Comparison of ENCODE assay signal across 21 cellular contexts in the genomic region with DNA sequence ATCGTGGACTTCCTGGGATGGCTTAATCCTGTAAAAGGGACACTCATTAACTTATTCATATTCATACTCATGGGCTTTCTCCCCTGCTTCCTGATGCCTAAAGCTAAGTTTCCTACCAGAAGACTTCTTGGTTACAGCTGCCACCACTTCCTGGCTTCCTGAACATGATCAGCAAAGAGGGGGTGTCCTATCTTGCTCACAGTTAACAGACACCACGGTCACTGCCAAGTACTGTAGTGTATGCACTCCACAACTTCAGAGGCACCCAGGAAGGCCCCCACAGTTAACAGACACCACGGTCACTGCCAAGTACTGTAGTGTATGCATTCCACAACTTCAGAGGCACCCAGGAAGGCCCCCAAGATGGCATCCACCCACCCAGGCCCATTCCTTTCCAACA.
A peak's percentile ranks its signal among the peaks of the same experiment; 100 is the strongest.
DNase-seq lines count a peak whose midpoint lies in the region; ATAC-seq and TF ChIP-seq lines count a peak whose summit lies in the region.
"Had no signal": no experiment of that assay in that cellular context is flagged by ENCODE, and none has a peak within 500 bp of the region (broad histone marks: within the 10 kb centered on the region; RNA-seq: fewer than 3 reads in every experiment).

No MANE protein-coding gene starts in this region.

- POLR2A ChIA-PET in HEK293 (lab: Yijun Ruan, JAX): no interaction called here

- H3K4me1 Mint-ChIP-seq in stimulated activated effector memory CD8-positive, alpha-beta T cell treated with anti-CD3 and anti-CD28 coated beads, Interleukin-12 subunit alpha, Interleukin-12 subunit beta, amount 100 ng/mL, for 72 hours: peaks cover 28% of the 10 kb centered on the region
- H3K4me1 Mint-ChIP-seq in natural killer cell: peaks cover 6 to 13% of the 10 kb centered on the region in 2 donors
- H3K4me1 Mint-ChIP-seq: B cell had no signal

- peak; percentile 74 for ATAC-seq in left ventricle myocardium superior
- peak; percentile 55 for ATAC-seq in stimulated activated effector memory CD8-positive, alpha-beta T cell treated with anti-CD3 and anti-CD28 coated beads, Interleukin-12 subunit alpha, Interleukin-12 subunit beta, amount 100 ng/mL, for 72 hours
- ATAC-seq in natural killer cell: no peak
- ATAC-seq: GM12878, K562 had no signal

- CTCF ChIA-PET in HEK293 (lab: Yijun Ruan, JAX): interaction anchor here (0.5 to 1.5 kb wide), 2 partner anchors 138 to 175 kb away, joined by 3 to 4 read pairs; no protein-coding TSS in a partner anchor

- H3K27me3 Mint-ChIP-seq in natural killer cell (ENCODE audit: low read depth in 2 of 2): no peaks in the 10 kb centered on the region
- H3K27me3 Mint-ChIP-seq: B cell; CD4-positive, alpha-beta memory T cell had no signal

- TF ChIP-seq CTCF in HEK293 (tag by site-specific recombination; IDR thresholded peaks at IDR 0.05) (no peak), thyroid gland (IDR thresholded peaks at IDR 0.05) (no peak), natural killer cell (IDR thresholded peaks at IDR 0.05) (no peak)

- TF ChIP-seq POLR2A in thyroid gland (IDR thresholded peaks at IDR 0.05): no peak

- H3K36me3 Mint-ChIP-seq in stimulated activated effector memory CD8-positive, alpha-beta T cell treated with anti-CD3 and anti-CD28 coated beads, Interleukin-12 subunit alpha, Interleukin-12 subunit beta, amount 100 ng/mL, for 72 hours: no peaks in the 10 kb centered on the region
- H3K36me3 Mint-ChIP-seq in natural killer cell: no peaks in the 10 kb centered on the region
- H3K36me3 Mint-ChIP-seq: CD4-positive, alpha-beta memory T cell had no signal

- DNase-seq in left ventricle myocardium superior (no peak), cardiac septum (ENCODE audit: low spot score) (no peak), UCSD-AML1 (lab: John Stamatoyannopoulos, UW; ENCODE audit: unreplicated experiment) (peak; percentile 32), thyroid gland (no peak), natural killer cell (no peak)
- DNase-seq in stimulated activated effector memory CD8-positive, alpha-beta T cell treated with anti-CD3 and anti-CD28 coated beads, Interleukin-12 subunit alpha, Interleukin-12 subunit beta, amount 100 ng/mL, for 72 hours (ENCODE audit: low spot score in 2 of 2): no peak
- DNase-seq: CD4-positive, alpha-beta memory T cell; DMS153; GF-D8; NCI-H1105 treated with DMSO at 0.1 percent for 48 hours; NCI-H1694; NCI-H2107; NCI-H510A; NCI-H748 treated with DMSO at 0.1 percent for 48 hours; NK-92 treated with Interleukin-12 subunit alpha and Interleukin-12 subunit beta, amount 100 ng/mL, for 24 hours; SHP77 treated with DMSO at 0.1 percent for 48 hours; SK-N-SH had no signal

- H3K36me3 ChIP-seq in HEK293 (ENCODE audit: control insufficient read depth in 2 of 2, insufficient read depth in 1 of 2, low read length in 2 of 2) (no peaks in the 10 kb centered on the region; a peak in 1 of 3 replicates), thyroid gland (no peaks in the 10 kb centered on the region)

- 77 to 78% methylated on average over 3 of the region's 3 CpGs for WGBS in thyroid gland, 2 donors

- no peaks in the 10 kb centered on the region for H3K9me3 ChIP-seq in HEK293 (ENCODE audit: control insufficient read depth, insufficient read depth, low read depth, low read length)
- no peaks in the 10 kb centered on the region for H3K9me3 ChIP-seq in thyroid gland
- H3K9me3 ChIP-seq: SK-N-SH had no signal

- no peaks in the 10 kb centered on the region for H3K9me3 Mint-ChIP-seq in stimulated activated effector memory CD8-positive, alpha-beta T cell treated with anti-CD3 and anti-CD28 coated beads, Interleukin-12 subunit alpha, Interleukin-12 subunit beta, amount 100 ng/mL, for 72 hours
- H3K9me3 Mint-ChIP-seq in natural killer cell: no peaks in the 10 kb centered on the region

- H3K4me1 ChIP-seq in HEK293 (ENCODE audit: control insufficient read depth, insufficient read depth, low read length): no peaks in the 10 kb centered on the region
- no peaks in the 10 kb centered on the region for H3K4me1 ChIP-seq in thyroid gland

- no peak overlapping the region for H3K4me3 Mint-ChIP-seq in stimulated activated effector memory CD8-positive, alpha-beta T cell treated with anti-CD3 and anti-CD28 coated beads, Interleukin-12 subunit alpha, Interleukin-12 subunit beta, amount 100 ng/mL, for 72 hours
- H3K4me3 Mint-ChIP-seq in natural killer cell: no peak overlapping the region
- H3K4me3 Mint-ChIP-seq: B cell; CD4-positive, alpha-beta memory T cell had no signal

- no peaks in the 10 kb centered on the region for H3K27me3 ChIP-seq in thyroid gland

- no peak overlapping the region for H3K27ac Mint-ChIP-seq in stimulated activated effector memory CD8-positive, alpha-beta T cell treated with anti-CD3 and anti-CD28 coated beads, Interleukin-12 subunit alpha, Interleukin-12 subunit beta, amount 100 ng/mL, for 72 hours
- H3K27ac Mint-ChIP-seq in natural killer cell: no peak overlapping the region
- H3K27ac Mint-ChIP-seq: B cell had no signal

- intact Hi-C loops in left ventricle myocardium superior (cut with micrococcal nuclease) (no loop called here), cardiac septum (cut with DNase I) (no loop called here), thyroid gland (cut with DNase I) (no loop called here), natural killer cell (cut with micrococcal nuclease) (no loop called here)

- no peak overlapping the region for H3K27ac ChIP-seq in HEK293 (ENCODE audit: extremely low read depth, low read depth, low read length)
- H3K27ac ChIP-seq in thyroid gland: no peak overlapping the region

- H3K4me3 ChIP-seq in HEK293 (ENCODE audit: low read depth, low read length): no peak overlapping the region
- H3K4me3 ChIP-seq in thyroid gland (replicated peaks in 1 of 3): no peak overlapping the region
- H3K4me3 ChIP-seq: GM12878, K562 had no signal

TF ChIP-seq in HEK293, 187 proteins besides CTCF, POLR2A, EP300 and RAD21:
- TF ChIP-seq, protein P1, sequence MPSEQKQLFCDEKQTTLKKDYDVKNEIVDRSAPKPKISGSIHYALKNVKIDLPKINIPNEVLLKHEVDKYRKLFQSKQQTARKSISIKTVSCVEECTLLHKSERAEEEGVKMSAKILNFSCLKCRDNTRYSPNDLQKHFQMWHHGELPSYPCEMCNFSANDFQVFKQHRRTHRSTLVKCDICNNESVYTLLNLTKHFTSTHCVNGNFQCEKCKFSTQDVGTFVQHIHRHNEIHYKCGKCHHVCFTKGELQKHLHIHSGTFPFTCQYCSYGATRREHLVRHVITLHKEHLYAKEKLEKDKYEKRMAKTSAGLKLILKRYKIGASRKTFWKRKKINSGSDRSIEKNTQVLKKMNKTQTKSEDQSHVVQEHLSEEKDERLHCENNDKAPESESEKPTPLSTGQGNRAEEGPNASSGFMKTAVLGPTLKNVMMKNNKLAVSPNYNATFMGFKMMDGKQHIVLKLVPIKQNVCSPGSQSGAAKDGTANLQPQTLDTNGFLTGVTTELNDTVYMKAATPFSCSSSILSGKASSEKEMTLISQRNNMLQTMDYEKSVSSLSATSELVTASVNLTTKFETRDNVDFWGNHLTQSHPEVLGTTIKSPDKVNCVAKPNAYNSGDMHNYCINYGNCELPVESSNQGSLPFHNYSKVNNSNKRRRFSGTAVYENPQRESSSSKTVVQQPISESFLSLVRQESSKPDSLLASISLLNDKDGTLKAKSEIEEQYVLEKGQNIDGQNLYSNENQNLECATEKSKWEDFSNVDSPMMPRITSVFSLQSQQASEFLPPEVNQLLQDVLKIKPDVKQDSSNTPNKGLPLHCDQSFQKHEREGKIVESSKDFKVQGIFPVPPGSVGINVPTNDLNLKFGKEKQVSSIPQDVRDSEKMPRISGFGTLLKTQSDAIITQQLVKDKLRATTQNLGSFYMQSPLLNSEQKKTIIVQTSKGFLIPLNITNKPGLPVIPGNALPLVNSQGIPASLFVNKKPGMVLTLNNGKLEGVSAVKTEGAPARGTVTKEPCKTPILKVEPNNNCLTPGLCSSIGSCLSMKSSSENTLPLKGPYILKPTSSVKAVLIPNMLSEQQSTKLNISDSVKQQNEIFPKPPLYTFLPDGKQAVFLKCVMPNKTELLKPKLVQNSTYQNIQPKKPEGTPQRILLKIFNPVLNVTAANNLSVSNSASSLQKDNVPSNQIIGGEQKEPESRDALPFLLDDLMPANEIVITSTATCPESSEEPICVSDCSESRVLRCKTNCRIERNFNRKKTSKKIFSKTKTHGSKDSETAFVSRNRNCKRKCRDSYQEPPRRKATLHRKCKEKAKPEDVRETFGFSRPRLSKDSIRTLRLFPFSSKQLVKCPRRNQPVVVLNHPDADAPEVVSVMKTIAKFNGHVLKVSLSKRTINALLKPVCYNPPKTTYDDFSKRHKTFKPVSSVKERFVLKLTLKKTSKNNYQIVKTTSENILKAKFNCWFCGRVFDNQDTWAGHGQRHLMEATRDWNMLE (tag by site-specific recombination; conservative IDR thresholded peaks at IDR 0.05; ENCODE audit: low read depth): no peak
- TF ChIP-seq, protein P2, sequence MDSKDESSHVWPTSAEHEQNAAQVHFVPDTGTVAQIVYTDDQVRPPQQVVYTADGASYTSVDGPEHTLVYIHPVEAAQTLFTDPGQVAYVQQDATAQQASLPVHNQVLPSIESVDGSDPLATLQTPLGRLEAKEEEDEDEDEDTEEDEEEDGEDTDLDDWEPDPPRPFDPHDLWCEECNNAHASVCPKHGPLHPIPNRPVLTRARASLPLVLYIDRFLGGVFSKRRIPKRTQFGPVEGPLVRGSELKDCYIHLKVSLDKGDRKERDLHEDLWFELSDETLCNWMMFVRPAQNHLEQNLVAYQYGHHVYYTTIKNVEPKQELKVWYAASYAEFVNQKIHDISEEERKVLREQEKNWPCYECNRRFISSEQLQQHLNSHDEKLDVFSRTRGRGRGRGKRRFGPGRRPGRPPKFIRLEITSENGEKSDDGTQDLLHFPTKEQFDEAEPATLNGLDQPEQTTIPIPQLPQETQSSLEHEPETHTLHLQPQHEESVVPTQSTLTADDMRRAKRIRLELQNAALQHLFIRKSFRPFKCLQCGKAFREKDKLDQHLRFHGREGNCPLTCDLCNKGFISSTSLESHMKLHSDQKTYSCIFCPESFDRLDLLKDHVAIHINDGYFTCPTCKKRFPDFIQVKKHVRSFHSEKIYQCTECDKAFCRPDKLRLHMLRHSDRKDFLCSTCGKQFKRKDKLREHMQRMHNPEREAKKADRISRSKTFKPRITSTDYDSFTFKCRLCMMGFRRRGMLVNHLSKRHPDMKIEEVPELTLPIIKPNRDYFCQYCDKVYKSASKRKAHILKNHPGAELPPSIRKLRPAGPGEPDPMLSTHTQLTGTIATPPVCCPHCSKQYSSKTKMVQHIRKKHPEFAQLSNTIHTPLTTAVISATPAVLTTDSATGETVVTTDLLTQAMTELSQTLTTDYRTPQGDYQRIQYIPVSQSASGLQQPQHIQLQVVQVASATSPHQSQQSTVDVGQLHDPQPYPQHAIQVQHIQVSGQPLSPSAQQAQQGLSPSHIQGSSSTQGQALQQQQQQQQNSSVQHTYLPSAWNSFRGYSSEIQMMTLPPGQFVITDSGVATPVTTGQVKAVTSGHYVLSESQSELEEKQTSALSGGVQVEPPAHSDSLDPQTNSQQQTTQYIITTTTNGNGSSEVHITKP (tag by site-specific recombination; IDR thresholded peaks at IDR 0.05): 0 out of 2 replicates have a peak, but pooled peaks have one; percentile 31

Comparison
In these comparisons a context has a peak if more than half of its experiments do, and no peak if none do; other contexts are left out.
1. ATAC-seq: peak in left ventricle myocardium superior (single experiment) and stimulated activated effector memory CD8-positive, alpha-beta T cell treated with anti-CD3 and anti-CD28 coated beads, Interleukin-12 subunit alpha, Interleukin-12 subunit beta, amount 100 ng/mL, for 72 hours (single experiment); none in natural killer cell (0 of 3).